In genomic region chr16:11990672-11991390, GRCh38 we compare ENCODE assay signal across 20 cellular contexts. TPM values are rescaled to one million over a fixed set of nuclear protein-coding genes. Genes with fewer than 3 reads are reported as not detected.
A peak's percentile ranks its signal among the peaks of the same experiment; 100 is the strongest.
DNase-seq lines count a peak whose midpoint lies in the region; ATAC-seq, FAIRE-seq and TF ChIP-seq lines count a peak whose summit lies in the region.
"Had no signal": no experiment of that assay in that cellular context is flagged by ENCODE, and none has a peak within 500 bp of the region (broad histone marks: within the 10 kb centered on the region; RNA-seq: fewer than 3 reads in every experiment).

No MANE protein-coding gene starts in this region.

- peak overlapping the region in 51 of 59 donors; percentile 8 to 95 (median 83) for H3K27ac ChIP-seq in dorsolateral prefrontal cortex
- H3K27ac ChIP-seq: cardiac muscle cell had no signal

- H3K27me3 ChIP-seq in dorsolateral prefrontal cortex, result no peaks in the 10 kb centered on the region
- H3K27me3 ChIP-seq: BLaER1, cardiac muscle cell had no signal

- H3K36me3 Mint-ChIP-seq in stimulated activated naive B cell treated with anti-CD40 and anti-IgM and Interleukin-4, amounts not matched to agents 10 μg/mL and 1 μg/mL and 100 μg/mL, for 72 hours, result peaks cover 29 to 42% of the 10 kb centered on the region in 2 donors

- peak overlapping the region in 1 of 2 donors; percentile 18 for H3K4me3 Mint-ChIP-seq in stimulated activated naive B cell treated with anti-CD40 and anti-IgM and Interleukin-4, amounts not matched to agents 10 μg/mL and 1 μg/mL and 100 μg/mL, for 72 hours
- H3K4me3 Mint-ChIP-seq: effector memory CD8-positive, alpha-beta T cell had no signal

- DNase-seq in GM19239 (ENCODE audit: insufficient read length, low spot score), result no peak
- no peak for DNase-seq in dorsolateral prefrontal cortex
- DNase-seq in stimulated activated naive B cell treated with anti-CD40 and anti-IgM and Interleukin-4, amounts not matched to agents 10 μg/mL and 1 μg/mL and 100 μg/mL, for 72 hours, result no peak
- DNase-seq in stimulated activated naive CD8-positive, alpha-beta T cell treated with anti-CD3 and anti-CD28 coated beads, Interleukin-15, Interleukin-2, amounts not matched to agents 100 U/mL and 50 U/mL, for 24 hours, result no peak
- DNase-seq in GF-D8 (lab: John Stamatoyannopoulos, UW), result no peak
- no peak for DNase-seq in D721Med (ENCODE audit: insufficient read length, low spot score)
- DNase-seq: activated CD4-positive, alpha-beta T cell treated with anti-CD3 and anti-CD28 coated beads, Interleukin-2, amount 50 U/mL, for 48 hours; activated T-cell treated with anti-CD3 and anti-CD28 coated beads, Interleukin-2, amount 50 U/mL, for 48 hours; effector memory CD8-positive, alpha-beta T cell; left ventricle myocardium superior; NCI-H510A treated with DMSO at 0.1 percent for 48 hours; SK-N-SH; stimulated activated CD4-positive, alpha-beta T cell treated with anti-CD3 and anti-CD28 coated beads, Interleukin-15, amount 100 ng/mL, for 24 hours had no signal

- no peak overlapping the region for H3K4me3 ChIP-seq in dorsolateral prefrontal cortex
- H3K4me3 ChIP-seq: BLaER1, cardiac muscle cell had no signal

- FAIRE-seq in GM19239 (lab: Jason Lieb, UNC) (peak; percentile 88), D721Med (lab: Jason Lieb, UNC) (no peak)

- peak overlapping the region; percentile 51 for H3K27ac Mint-ChIP-seq in stimulated activated naive B cell treated with anti-CD40 and anti-IgM and Interleukin-4, amounts not matched to agents 10 μg/mL and 1 μg/mL and 100 μg/mL, for 72 hours
- H3K27ac Mint-ChIP-seq: effector memory CD8-positive, alpha-beta T cell had no signal

- ATAC-seq in HG02938 (IDR thresholded peaks at IDR 0.05; ENCODE audit: unreplicated experiment), result peak; percentile 46
- no peak for ATAC-seq in stimulated activated naive B cell treated with anti-CD40 and anti-IgM and Interleukin-4, amounts not matched to agents 10 μg/mL and 1 μg/mL and 100 μg/mL, for 72 hours (replicated peaks)
- no peak for ATAC-seq in stimulated activated naive CD8-positive, alpha-beta T cell treated with anti-CD3 and anti-CD28 coated beads, Interleukin-15, Interleukin-2, amounts not matched to agents 100 U/mL and 50 U/mL, for 24 hours
- ATAC-seq: effector memory CD8-positive, alpha-beta T cell; HCT116; left ventricle myocardium superior had no signal

- intact Hi-C loops in dorsolateral prefrontal cortex (cut with DNase I), result no loop called here

- no peaks in the 10 kb centered on the region for H3K27me3 Mint-ChIP-seq in stimulated activated naive B cell treated with anti-CD40 and anti-IgM and Interleukin-4, amounts not matched to agents 10 μg/mL and 1 μg/mL and 100 μg/mL, for 72 hours
- H3K27me3 Mint-ChIP-seq: effector memory CD8-positive, alpha-beta T cell had no signal

- peak in 2 of 56 donors; percentile 14 for TF ChIP-seq CTCF in dorsolateral prefrontal cortex (IDR thresholded peaks at IDR 0.05 in 54 of 56, conservative IDR thresholded peaks at IDR 0.05 in 2 of 56; ENCODE audit: low read depth in 1 of 56, partially characterized antibody in 56 of 56)
- TF ChIP-seq CTCF in D721Med (IDR thresholded peaks at IDR 0.05; ENCODE audit: insufficient read depth, missing control alignments), result no peak

- peaks cover 50 to 79% of the 10 kb centered on the region in 2 donors for H3K4me1 Mint-ChIP-seq in stimulated activated naive B cell treated with anti-CD40 and anti-IgM and Interleukin-4, amounts not matched to agents 10 μg/mL and 1 μg/mL and 100 μg/mL, for 72 hours

- H3K9me3 Mint-ChIP-seq in stimulated activated naive B cell treated with anti-CD40 and anti-IgM and Interleukin-4, amounts not matched to agents 10 μg/mL and 1 μg/mL and 100 μg/mL, for 72 hours, result peaks cover 0 to 2% of the 10 kb centered on the region in 2 donors
- H3K9me3 Mint-ChIP-seq: effector memory CD8-positive, alpha-beta T cell had no signal

RNA-seq across cellular contexts. Expression of gene SNX29, which starts 14.3 kb away (rescaled TPM):
- 10 to 100 TPM; 26.7 to 87.0 (median 46.5) TPM for total RNA-seq in dorsolateral prefrontal cortex

RNA-seq across cellular contexts. Expression of gene TNFRSF17, which starts 25.8 kb away (rescaled TPM):
- not detected for total RNA-seq in dorsolateral prefrontal cortex
- total RNA-seq: cardiac muscle cell, HT-29, left ventricle myocardium superior, myocyte, pulmonary artery endothelial cell had no signal

RNA-seq across cellular contexts. Expression of gene NPIPB2, which starts 49.0 kb away (rescaled TPM):
- 10 to 100 TPM in 119 of 120 experiments, 1 to 10 TPM in 1; 7.7 to 62.0 (median 23.6) TPM for total RNA-seq in dorsolateral prefrontal cortex
